In the genomic region with DNA sequence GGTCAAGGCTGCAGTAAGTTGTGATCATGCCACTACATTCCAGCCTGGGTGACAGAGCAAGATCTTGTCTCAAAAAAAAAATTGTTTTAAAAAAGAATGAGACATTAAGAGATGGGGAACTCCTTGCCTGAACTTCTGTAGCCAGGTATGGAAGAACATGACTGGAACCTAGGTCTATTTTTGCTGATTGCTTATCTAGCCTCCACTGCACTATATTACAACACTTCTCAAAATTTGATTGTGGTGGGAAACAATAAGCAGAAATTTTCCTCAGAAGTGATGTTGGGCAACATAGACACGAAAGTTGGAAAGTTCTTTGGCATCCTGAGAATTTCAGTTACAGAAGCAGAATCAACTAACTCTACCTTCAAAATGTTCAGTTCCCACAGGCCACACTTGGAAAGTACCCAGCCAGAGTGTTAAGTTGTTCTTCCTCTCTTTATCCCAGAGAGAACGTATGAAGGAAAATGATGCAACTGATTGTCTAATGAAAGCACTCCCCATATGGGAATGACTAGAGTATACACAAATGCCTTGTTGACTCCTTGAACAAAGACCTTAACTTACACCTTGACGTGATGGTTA, we compare ENCODE assay signal across 19 cellular contexts. TPM values are rescaled to one million over a fixed set of nuclear protein-coding genes. Genes with fewer than 3 reads are reported as not detected.
"Had no signal": no experiment of that assay in that cellular context is flagged by ENCODE, and none has a peak within 500 bp of the region (broad histone marks: within the 10 kb centered on the region; RNA-seq: fewer than 3 reads in every experiment).

No MANE protein-coding gene starts in this region.

- H3K27ac ChIP-seq: colonic mucosa, heart left ventricle, parathyroid adenoma, spleen, transverse colon had no signal

- H3K27me3 ChIP-seq: colonic mucosa, spleen, transverse colon had no signal

- H3K9me3 ChIP-seq: colonic mucosa, heart left ventricle, spleen, transverse colon had no signal

- H2AFZ ChIP-seq: parathyroid adenoma had no signal

- H3K36me3 ChIP-seq: colonic mucosa, heart left ventricle, spleen, transverse colon had no signal

- DNase-seq: activated CD4-positive, alpha-beta T cell treated with anti-CD3 and anti-CD28 coated beads, Interleukin-2, amount 50 U/mL, for 4 hours; activated CD8-positive, alpha-beta memory T cell treated with anti-CD3 and anti-CD28 coated beads, Interleukin-2, amount 10 ng/mL, durations not matched to agents 7 days and 5 days; activated effector memory CD4-positive, alpha-beta T cell treated with anti-CD3 and anti-CD28 coated beads, Interleukin-2, amount 50 U/mL, for 16 hours; activated T-cell treated with anti-CD3 and anti-CD28 coated beads, Interleukin-2, amount 50 U/mL, for 4 hours; anterior cingulate cortex; colonic mucosa; effector CD4-positive, alpha-beta T cell; foreskin melanocyte; heart left ventricle; spleen; stimulated activated CD4-positive, alpha-beta T cell treated with anti-CD3 and anti-CD28 coated beads, Interleukin-1b, Interleukin-23, amount 100 ng/mL, for 48 hours; transverse colon had no signal

- H3K4me1 ChIP-seq: colonic mucosa, parathyroid adenoma, spleen had no signal

- H3K79me2 ChIP-seq: parathyroid adenoma had no signal

- FAIRE-seq: bronchial epithelial cell, islet of Langerhans had no signal

- H3K4me3 ChIP-seq: colonic mucosa, heart left ventricle, spleen, transverse colon had no signal

- H3K9ac ChIP-seq: parathyroid adenoma had no signal

RNA-seq across cellular contexts. Expression of gene LUZP4, which starts 50.0 kb away (rescaled TPM):
- total RNA-seq: activated CD8-positive, alpha-beta memory T cell treated with anti-CD3 and anti-CD28 coated beads, Interleukin-2, amount 10 ng/mL, durations not matched to agents 7 days and 5 days; activated T-cell treated with anti-CD3 and anti-CD28 coated beads, Interleukin-2, amount 50 U/mL, for 4 hours; bronchial epithelial cell; colonic mucosa; heart left ventricle; lung microvascular endothelial cell; mucosa of gallbladder; spleen; T-helper 2 cell treated with Interferon-gamma antibody and Interleukin-4, amounts not matched to agents 100 ng/mL and 5 ng/mL, for 36 hours; transverse colon had no signal
- polyA plus RNA-seq: heart left ventricle, neural cell, spleen had no signal
